2 cellular contexts compared by ENCODE assay signal in genomic region chr14:93183596-93184317, GRCh38.
TF ChIP-seq lines count a peak whose summit lies in the region.

No MANE protein-coding gene starts in this region.

TF ChIP-seq in SK-N-SH, 30 proteins besides CTCF, POLR2A, EP300 and RAD21 (continued from another document):
- TF ChIP-seq REST (IDR thresholded peaks at IDR 0.05; ENCODE audit: low read depth, low read length) (no peak), FOSL2 (IDR thresholded peaks at IDR 0.05; ENCODE audit: borderline replicate concordance, low read depth) (no peak), IRF3 (IDR thresholded peaks at IDR 0.05; ENCODE audit: low read depth, low read length) (no peak), RXRA (IDR thresholded peaks at IDR 0.05; ENCODE audit: borderline replicate concordance, low read depth) (no peak), FOXM1 (IDR thresholded peaks at IDR 0.05; ENCODE audit: low read depth) (no peak), NRF1 (IDR thresholded peaks at IDR 0.05; ENCODE audit: low read depth, low read length) (no peak), TEAD4 (IDR thresholded peaks at IDR 0.05; ENCODE audit: borderline replicate concordance, insufficient read depth) (no peak), CHD2 (IDR thresholded peaks at IDR 0.05; ENCODE audit: low read length, partially characterized antibody) (no peak), SMC3 (IDR thresholded peaks at IDR 0.05; ENCODE audit: low read depth, low read length) (no peak), JUND (IDR thresholded peaks at IDR 0.05) (no peak), TCF12 (IDR thresholded peaks at IDR 0.05) (no peak), NFIC (IDR thresholded peaks at IDR 0.05; ENCODE audit: borderline replicate concordance) (no peak)
- TF ChIP-seq, protein P1, sequence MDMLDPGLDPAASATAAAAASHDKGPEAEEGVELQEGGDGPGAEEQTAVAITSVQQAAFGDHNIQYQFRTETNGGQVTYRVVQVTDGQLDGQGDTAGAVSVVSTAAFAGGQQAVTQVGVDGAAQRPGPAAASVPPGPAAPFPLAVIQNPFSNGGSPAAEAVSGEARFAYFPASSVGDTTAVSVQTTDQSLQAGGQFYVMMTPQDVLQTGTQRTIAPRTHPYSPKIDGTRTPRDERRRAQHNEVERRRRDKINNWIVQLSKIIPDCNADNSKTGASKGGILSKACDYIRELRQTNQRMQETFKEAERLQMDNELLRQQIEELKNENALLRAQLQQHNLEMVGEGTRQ (IDR thresholded peaks at IDR 0.05; ENCODE audit: borderline replicate concordance, low read depth, low read length): no peak
- TF ChIP-seq, protein P2, sequence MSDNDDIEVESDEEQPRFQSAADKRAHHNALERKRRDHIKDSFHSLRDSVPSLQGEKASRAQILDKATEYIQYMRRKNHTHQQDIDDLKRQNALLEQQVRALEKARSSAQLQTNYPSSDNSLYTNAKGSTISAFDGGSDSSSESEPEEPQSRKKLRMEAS (IDR thresholded peaks at IDR 0.05; ENCODE audit: low read depth): no peak
TF ChIP-seq in SK-N-SH: peak in this region for 0.

TF ChIP-seq in SK-N-SH treated with all-trans-retinoic acid at 6 μM for 48 hours, 23 proteins besides CTCF, POLR2A, EP300 and RAD21 (continued from another document):
- TF ChIP-seq, protein P3, sequence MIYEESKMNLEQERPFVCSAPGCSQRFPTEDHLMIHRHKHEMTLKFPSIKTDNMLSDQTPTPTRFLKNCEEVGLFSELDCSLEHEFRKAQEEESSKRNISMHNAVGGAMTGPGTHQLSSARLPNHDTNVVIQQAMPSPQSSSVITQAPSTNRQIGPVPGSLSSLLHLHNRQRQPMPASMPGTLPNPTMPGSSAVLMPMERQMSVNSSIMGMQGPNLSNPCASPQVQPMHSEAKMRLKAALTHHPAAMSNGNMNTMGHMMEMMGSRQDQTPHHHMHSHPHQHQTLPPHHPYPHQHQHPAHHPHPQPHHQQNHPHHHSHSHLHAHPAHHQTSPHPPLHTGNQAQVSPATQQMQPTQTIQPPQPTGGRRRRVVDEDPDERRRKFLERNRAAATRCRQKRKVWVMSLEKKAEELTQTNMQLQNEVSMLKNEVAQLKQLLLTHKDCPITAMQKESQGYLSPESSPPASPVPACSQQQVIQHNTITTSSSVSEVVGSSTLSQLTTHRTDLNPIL (CRISPR knock-in tag; IDR thresholded peaks at IDR 0.05; ENCODE audit: low read depth): no peak
- TF ChIP-seq, protein P4, sequence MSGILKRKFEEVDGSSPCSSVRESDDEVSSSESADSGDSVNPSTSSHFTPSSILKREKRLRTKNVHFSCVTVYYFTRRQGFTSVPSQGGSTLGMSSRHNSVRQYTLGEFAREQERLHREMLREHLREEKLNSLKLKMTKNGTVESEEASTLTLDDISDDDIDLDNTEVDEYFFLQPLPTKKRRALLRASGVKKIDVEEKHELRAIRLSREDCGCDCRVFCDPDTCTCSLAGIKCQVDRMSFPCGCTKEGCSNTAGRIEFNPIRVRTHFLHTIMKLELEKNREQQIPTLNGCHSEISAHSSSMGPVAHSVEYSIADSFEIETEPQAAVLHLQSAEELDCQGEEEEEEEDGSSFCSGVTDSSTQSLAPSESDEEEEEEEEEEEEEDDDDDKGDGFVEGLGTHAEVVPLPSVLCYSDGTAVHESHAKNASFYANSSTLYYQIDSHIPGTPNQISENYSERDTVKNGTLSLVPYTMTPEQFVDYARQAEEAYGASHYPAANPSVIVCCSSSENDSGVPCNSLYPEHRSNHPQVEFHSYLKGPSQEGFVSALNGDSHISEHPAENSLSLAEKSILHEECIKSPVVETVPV (CRISPR knock-in tag; IDR thresholded peaks at IDR 0.05): no peak
- TF ChIP-seq TOX (CRISPR knock-in tag; IDR thresholded peaks at IDR 0.05; ENCODE audit: borderline replicate concordance) (no peak), PATZ1 (CRISPR knock-in tag; IDR thresholded peaks at IDR 0.05; ENCODE audit: borderline replicate concordance) (no peak), ZC3H10 (CRISPR knock-in tag; IDR thresholded peaks at IDR 0.05) (no peak), ZNF8 (CRISPR knock-in tag; IDR thresholded peaks at IDR 0.05) (no peak)
TF ChIP-seq in SK-N-SH treated with all-trans-retinoic acid at 6 μM for 48 hours: peak in this region for 0.
